In genomic region chr10:84537447-84537931, GRCh38 we compare ENCODE assay signal across 8 cellular contexts.
DNase-seq lines count a peak whose midpoint lies in the region; ATAC-seq, FAIRE-seq and TF ChIP-seq lines count a peak whose summit lies in the region.

No MANE protein-coding gene starts in this region.

- H3K79me2 ChIP-seq in OCI-LY1 (ENCODE audit: insufficient read depth, low read length) = no peaks in the 10 kb centered on the region

- H3K9me3 ChIP-seq in OCI-LY1 (ENCODE audit: low read length) = no peaks in the 10 kb centered on the region
- H3K9me3 ChIP-seq in right cardiac atrium (ENCODE audit: control insufficient read depth, low read length) = no peaks in the 10 kb centered on the region
- H3K9me3 ChIP-seq in small intestine (ENCODE audit: control insufficient read depth, low read depth) = no peaks in the 10 kb centered on the region

- no peak overlapping the region for H3K9ac ChIP-seq in OCI-LY1 (ENCODE audit: low read length)

- H3K9me2 ChIP-seq in OCI-LY1 (ENCODE audit: low read depth, low read length) = no peaks in the 10 kb centered on the region

- intact Hi-C loops in Right ventricle myocardium inferior (cut with DNase I) (loop anchor here (1.0 kb wide), 2 partner anchors 162 to 273 kb away; no protein-coding TSS in a partner anchor), cardiac septum (cut with DNase I) (loop anchor here (1.0 to 5.0 kb wide), 3 partner anchors 110 to 273 kb away; no protein-coding TSS in a partner anchor), right cardiac atrium (cut with DNase I) (loop anchor here (2.0 to 5.0 kb wide), 4 partner anchors 160 to 273 kb away; no protein-coding TSS in a partner anchor)

- no peaks in the 10 kb centered on the region for H3F3A ChIP-seq in OCI-LY1 (ENCODE audit: insufficient read depth, low read length)

- H2AFZ ChIP-seq in OCI-LY1 (ENCODE audit: low read length) = no peak overlapping the region

- TF ChIP-seq CTCF in OCI-LY1 (IDR thresholded peaks at IDR 0.05; ENCODE audit: low read length) = peak; percentile 82

- WGBS in right cardiac atrium = 13% methylated on average over 8 of the region's 8 CpGs
- WGBS in small intestine, 3 donors = 8 to 13% (median 12%) methylated on average over 8 of the region's 8 CpGs

- no peak overlapping the region for H3K4me2 ChIP-seq in OCI-LY1 (ENCODE audit: low read length)

- no peaks in the 10 kb centered on the region for H3K36me3 ChIP-seq in OCI-LY1 (ENCODE audit: insufficient read depth, low read length)
- no peaks in the 10 kb centered on the region for H3K36me3 ChIP-seq in small intestine (ENCODE audit: control insufficient read depth in 2 of 2, insufficient read depth in 2 of 2, low read length in 2 of 2)

- ATAC-seq in Right ventricle myocardium inferior (peak; percentile 87), GM21717 (IDR thresholded peaks at IDR 0.05; ENCODE audit: unreplicated experiment) (peak; percentile 53), right cardiac atrium (peak; percentile 88)

- no peaks in the 10 kb centered on the region for H4K20me1 ChIP-seq in OCI-LY1 (ENCODE audit: insufficient read depth, low read length)

- no peak for FAIRE-seq in small intestine (lab: Jason Lieb, UNC)

- DNase-seq in Right ventricle myocardium inferior (ENCODE audit: missing footprints) (peak; percentile 75), cardiac septum (ENCODE audit: low spot score) (no peak), HT1080 (ENCODE audit: low read depth) (peak; percentile 62), amniotic epithelial cell (ENCODE audit: low read depth) (peak; percentile 49), right cardiac atrium (peak; percentile 49 to 82 (median 64)), small intestine (peak; percentile 70)

- H3K27ac ChIP-seq in OCI-LY1 (ENCODE audit: low read depth, low read length, poor library complexity, severe bottlenecking) = no peak overlapping the region
- no peak overlapping the region for H3K27ac ChIP-seq in right cardiac atrium (ENCODE audit: low read length)
- H3K27ac ChIP-seq in small intestine (ENCODE audit: low read depth in 1 of 2, low read length in 1 of 2) = no peak overlapping the region

- H3K27me3 ChIP-seq in OCI-LY1 (ENCODE audit: insufficient read depth, low read length) = no peaks in the 10 kb centered on the region; the same call in 1 of the 2 replicates
- no peaks in the 10 kb centered on the region for H3K27me3 ChIP-seq in right cardiac atrium (ENCODE audit: control insufficient read depth, insufficient read depth)
- no peaks in the 10 kb centered on the region for H3K27me3 ChIP-seq in small intestine (ENCODE audit: control insufficient read depth in 2 of 2, insufficient read depth in 2 of 2, low read length in 2 of 2)

- no peaks in the 10 kb centered on the region for H3K4me1 ChIP-seq in OCI-LY1 (ENCODE audit: insufficient read depth, low read length, severe bottlenecking)
- no peaks in the 10 kb centered on the region for H3K4me1 ChIP-seq in right cardiac atrium (ENCODE audit: control insufficient read depth, insufficient read depth, low read length)
- H3K4me1 ChIP-seq in small intestine (ENCODE audit: control insufficient read depth in 2 of 2, insufficient read depth in 1 of 2, low read depth in 1 of 2, low read length in 1 of 2) = no peaks in the 10 kb centered on the region

- H3K4me3 ChIP-seq in OCI-LY1 (ENCODE audit: low read depth, low read length, poor library complexity, severe bottlenecking) (no peak overlapping the region), right cardiac atrium (ENCODE audit: low read length) (no peak overlapping the region), small intestine (ENCODE audit: low read depth in 1 of 2, low read length in 2 of 2) (no peak overlapping the region)
